In genomic region chr5:170109059-170110031, GRCh38 we compare ENCODE assay signal across 23 cellular contexts. TPM values are rescaled to one million over a fixed set of nuclear protein-coding genes. Genes with fewer than 3 reads are reported as not detected.
"Had no signal": no experiment of that assay in that cellular context is flagged by ENCODE, and none has a peak within 500 bp of the region (broad histone marks: within the 10 kb centered on the region; RNA-seq: fewer than 3 reads in every experiment).

No MANE protein-coding gene starts in this region.

- ATAC-seq: activated CD4-positive, CD25-positive, alpha-beta regulatory T cell treated with anti-CD3 and anti-CD28 coated beads, Interleukin-2, amount 50 U/mL, for 24 hours; effector memory CD8-positive, alpha-beta T cell; lower lobe of right lung had no signal

- H3K4me3 ChIP-seq: lower lobe of right lung, tibial artery, uterus had no signal

- H3K36me3 ChIP-seq: lower lobe of right lung, tibial artery, uterus had no signal

- H3K27ac Mint-ChIP-seq: activated naive CD8-positive, alpha-beta T cell treated with anti-CD3 and anti-CD28 coated beads for 36 hours; dendritic cell treated with granulocyte-macrophage colony-stimulating factor and Interleukin-4, amounts not matched to agents 40 ng/mL and 50 ng/mL, for 4 days; effector memory CD8-positive, alpha-beta T cell; natural killer cell treated with Interleukin-12 subunit alpha and Interleukin-12 subunit beta and Interleukin-15 and Interleukin-18, amount 100 ng/mL, for 72 hours had no signal

- H3K9me3 Mint-ChIP-seq: activated naive CD8-positive, alpha-beta T cell treated with anti-CD3 and anti-CD28 coated beads for 36 hours; dendritic cell treated with granulocyte-macrophage colony-stimulating factor and Interleukin-4, amounts not matched to agents 40 ng/mL and 50 ng/mL, for 4 days; effector memory CD8-positive, alpha-beta T cell; natural killer cell treated with Interleukin-12 subunit alpha and Interleukin-12 subunit beta and Interleukin-15 and Interleukin-18, amount 100 ng/mL, for 72 hours had no signal

- H3K27me3 ChIP-seq: tibial artery, uterus had no signal

- H3K36me3 Mint-ChIP-seq: activated naive CD8-positive, alpha-beta T cell treated with anti-CD3 and anti-CD28 coated beads for 36 hours; natural killer cell treated with Interleukin-12 subunit alpha and Interleukin-12 subunit beta and Interleukin-15 and Interleukin-18, amount 100 ng/mL, for 72 hours had no signal

- H3K4me3 Mint-ChIP-seq: activated naive CD8-positive, alpha-beta T cell treated with anti-CD3 and anti-CD28 coated beads for 36 hours; dendritic cell treated with granulocyte-macrophage colony-stimulating factor and Interleukin-4, amounts not matched to agents 40 ng/mL and 50 ng/mL, for 4 days; effector memory CD8-positive, alpha-beta T cell; natural killer cell treated with Interleukin-12 subunit alpha and Interleukin-12 subunit beta and Interleukin-15 and Interleukin-18, amount 100 ng/mL, for 72 hours had no signal

- H3K27ac ChIP-seq: epithelial cell of prostate, lower lobe of right lung, tibial artery, uterus had no signal

- DNase-seq: activated CD4-positive, alpha-beta T cell treated with anti-CD3 and anti-CD28 coated beads, Interleukin-2, amount 50 U/mL, for 1 hour; activated naive CD8-positive, alpha-beta T cell treated with anti-CD3 and anti-CD28 coated beads for 36 hours; amniotic stem cell; effector memory CD8-positive, alpha-beta T cell; foreskin fibroblast; lower lobe of right lung; nucleus accumbens; retina; stimulated activated CD4-positive, alpha-beta T cell treated with anti-CD3 and anti-CD28 coated beads, Interleukin-12 subunit alpha, Interleukin-12 subunit beta, amount 100 ng/mL, for 4 hours; stimulated activated CD4-positive, alpha-beta T cell treated with anti-CD3 and anti-CD28 coated beads, Interleukin-1b, Interleukin-23, amount 100 ng/mL, for 48 hours; stimulated activated naive CD4-positive, alpha-beta T cell treated with Interleukin-2 at 50 U/mL for 16 hours; substantia nigra; T1000; tibial artery; uterus had no signal

- H3K9me3 ChIP-seq: lower lobe of right lung, tibial artery, uterus had no signal

- H3K4me1 Mint-ChIP-seq: activated naive CD8-positive, alpha-beta T cell treated with anti-CD3 and anti-CD28 coated beads for 36 hours had no signal

- H3K4me1 ChIP-seq: lower lobe of right lung, tibial artery, uterus had no signal

RNA-seq across cellular contexts. Expression of gene FOXI1, which starts 3.6 kb away (rescaled TPM):
- total RNA-seq: activated naive CD8-positive, alpha-beta T cell treated with anti-CD3 and anti-CD28 coated beads for 36 hours; cerebellum; glomerular endothelial cell; lower lobe of right lung; posterior vena cava; T-helper 1 cell treated with Interleukin-12 subunit alpha and Interleukin-12 subunit beta and Interleukin-4 antibody, amounts not matched to agents 30 ng/mL and 1 ng/mL, for 36 hours; uterus had no signal
